6 cellular contexts compared by ENCODE assay signal in genomic region chr16:30064746-30065111, GRCh38. TPM values are rescaled to one million over a fixed set of nuclear protein-coding genes. Genes with fewer than 3 reads are reported as not detected.
DNase-seq lines count a peak whose midpoint lies in the region; ATAC-seq, FAIRE-seq and TF ChIP-seq lines count a peak whose summit lies in the region.

No MANE protein-coding gene starts in this region.

- no peak for TF ChIP-seq CTCF in colonic mucosa (IDR thresholded peaks at IDR 0.05)

- H3K4ac ChIP-seq in trophoblast cell (ENCODE audit: low read depth, low read length) = peak overlapping the region; percentile 54

- H3K9me3 ChIP-seq in colonic mucosa = no peaks in the 10 kb centered on the region
- H3K9me3 ChIP-seq in trophoblast cell (ENCODE audit: insufficient read depth, low read depth, low read length) = no peaks in the 10 kb centered on the region

- peaks cover 13% of the 10 kb centered on the region for H3K4me1 ChIP-seq in colonic mucosa
- H3K4me1 ChIP-seq in trophoblast cell (ENCODE audit: control insufficient read depth in 1 of 2, insufficient read depth in 2 of 2, low read length in 2 of 2) = peaks cover 24 to 33% of the 10 kb centered on the region in 2 experiments

- DNase-seq in colonic mucosa = no peak
- no peak for DNase-seq in trophoblast cell
- no peak for DNase-seq in RCC 7860 (ENCODE audit: low spot score)
- no peak for DNase-seq in KBM-7

- peak overlapping the region; percentile 78 for H2AFZ ChIP-seq in trophoblast cell (ENCODE audit: insufficient read depth, low read length, poor library complexity)

- H3K9ac ChIP-seq in colonic mucosa (ENCODE audit: low read depth in 2 of 2, low read length in 2 of 2) (peak overlapping the region; percentile 71 to 76), trophoblast cell (ENCODE audit: low read length) (peak overlapping the region; percentile 81)

- intact Hi-C loops in colonic mucosa (cut with DNase I) = no loop called here

- H3K23ac ChIP-seq in trophoblast cell (ENCODE audit: low read length) = no peak overlapping the region

- H3K14ac ChIP-seq in trophoblast cell (ENCODE audit: low read length) = peak overlapping the region; percentile 90

- H3K4me3 ChIP-seq in colonic mucosa (peak overlapping the region; percentile 89), trophoblast cell (ENCODE audit: low read depth, low read length) (peak overlapping the region; percentile 86)

- H4K8ac ChIP-seq in trophoblast cell (ENCODE audit: low read depth, low read length) = peak overlapping the region; percentile 83

- no peak for FAIRE-seq in RCC 7860 (lab: Jason Lieb, UNC)

- H4K91ac ChIP-seq in trophoblast cell (ENCODE audit: low read depth, low read length) = peak overlapping the region; percentile 93

- H3K79me1 ChIP-seq in trophoblast cell (ENCODE audit: low read length) = peaks cover 19% of the 10 kb centered on the region

- H2AK5ac ChIP-seq in trophoblast cell (ENCODE audit: low read length) = peak overlapping the region; percentile 60

- H2BK12ac ChIP-seq in trophoblast cell (ENCODE audit: low read length) = no peak overlapping the region

- H3K27ac ChIP-seq in colonic mucosa (peak overlapping the region; percentile 96), trophoblast cell (ENCODE audit: low read depth, low read length) (peak overlapping the region; percentile 100)

- in situ Hi-C loops in KBM-7 (cut with MboI; ENCODE audit: low pct_unique_long_range_greater_than_20kb, low sequenced_read_pairs) = no loop called here

- peak overlapping the region; percentile 92 for H3K18ac ChIP-seq in trophoblast cell (ENCODE audit: low read length)

- H3K4me2 ChIP-seq in trophoblast cell (ENCODE audit: low read length) = peak overlapping the region; percentile 96

- no peaks in the 10 kb centered on the region for H3K27me3 ChIP-seq in colonic mucosa
- H3K27me3 ChIP-seq in trophoblast cell (ENCODE audit: insufficient read depth, low read length) = no peaks in the 10 kb centered on the region

- peak overlapping the region; percentile 85 for H2BK5ac ChIP-seq in trophoblast cell (ENCODE audit: low read depth, low read length, poor library complexity)

- H2BK120ac ChIP-seq in trophoblast cell (ENCODE audit: insufficient read depth, low read length, poor library complexity) = peak overlapping the region; percentile 81

- no CpG with 5 or more reads among the region's 26 CpGs for WGBS in trophoblast cell (ENCODE audit: extremely low coverage, insufficient coverage, insufficient read length)

- peak overlapping the region; percentile 64 for H4K12ac ChIP-seq in trophoblast cell (ENCODE audit: low read depth, low read length)

- ATAC-seq in HG03196 (IDR thresholded peaks at IDR 0.05; ENCODE audit: unreplicated experiment) = peak; percentile 5
- ATAC-seq in HG03039 (IDR thresholded peaks at IDR 0.05; ENCODE audit: unreplicated experiment) = no peak

- H3K79me2 ChIP-seq in trophoblast cell (ENCODE audit: control insufficient read depth, insufficient read depth, low read length, poor library complexity) = peaks cover 26% of the 10 kb centered on the region

- H3K36me3 ChIP-seq in colonic mucosa (peaks cover 16% of the 10 kb centered on the region), trophoblast cell (ENCODE audit: control insufficient read depth in 1 of 2, insufficient read depth in 2 of 2, low read length in 2 of 2) (peaks cover 27 to 29% of the 10 kb centered on the region in 2 experiments)

RNA-seq across cellular contexts. Expression of gene ALDOA, which starts 0.8 kb away (rescaled TPM):
- 1,000 to 10,000 TPM; 2,396 to 2,926 TPM for total RNA-seq in colonic mucosa
- 965 and 1,015 TPM in 2 replicates for polyA plus RNA-seq in trophoblast cell (2013)

RNA-seq across cellular contexts. Expression of gene PPP4C, which starts 11.1 kb away (rescaled TPM):
- total RNA-seq in colonic mucosa = 100 to 1,000 TPM; 111 to 156 TPM
- polyA plus RNA-seq in trophoblast cell (2013) = 118 and 119 TPM in 2 replicates

RNA-seq across cellular contexts. Expression of gene TBX6, which starts 27.0 kb away (rescaled TPM):
- total RNA-seq in colonic mucosa = 1 to 10 TPM in 1 of 2 donors, under 1 TPM in 1; 0.85 to 1.6 TPM
- 0.74 and 0.90 TPM in 2 replicates for polyA plus RNA-seq in trophoblast cell (2013)

RNA-seq across cellular contexts. Expression of gene YPEL3, which starts 31.3 kb away (rescaled TPM):
- 10 to 100 TPM; 15.5 to 39.2 TPM for total RNA-seq in colonic mucosa
- polyA plus RNA-seq in trophoblast cell (2013) = 47.2 and 47.3 TPM in 2 replicates

RNA-seq across cellular contexts. Expression of gene TLCD3B, which starts 33.7 kb away (rescaled TPM):
- total RNA-seq in colonic mucosa = under 1 TPM; 0.16 to 0.49 TPM
- 0.07 and 0.10 TPM in 2 replicates for polyA plus RNA-seq in trophoblast cell (2013)
